8 cellular contexts compared by ENCODE assay signal in the genomic region with DNA sequence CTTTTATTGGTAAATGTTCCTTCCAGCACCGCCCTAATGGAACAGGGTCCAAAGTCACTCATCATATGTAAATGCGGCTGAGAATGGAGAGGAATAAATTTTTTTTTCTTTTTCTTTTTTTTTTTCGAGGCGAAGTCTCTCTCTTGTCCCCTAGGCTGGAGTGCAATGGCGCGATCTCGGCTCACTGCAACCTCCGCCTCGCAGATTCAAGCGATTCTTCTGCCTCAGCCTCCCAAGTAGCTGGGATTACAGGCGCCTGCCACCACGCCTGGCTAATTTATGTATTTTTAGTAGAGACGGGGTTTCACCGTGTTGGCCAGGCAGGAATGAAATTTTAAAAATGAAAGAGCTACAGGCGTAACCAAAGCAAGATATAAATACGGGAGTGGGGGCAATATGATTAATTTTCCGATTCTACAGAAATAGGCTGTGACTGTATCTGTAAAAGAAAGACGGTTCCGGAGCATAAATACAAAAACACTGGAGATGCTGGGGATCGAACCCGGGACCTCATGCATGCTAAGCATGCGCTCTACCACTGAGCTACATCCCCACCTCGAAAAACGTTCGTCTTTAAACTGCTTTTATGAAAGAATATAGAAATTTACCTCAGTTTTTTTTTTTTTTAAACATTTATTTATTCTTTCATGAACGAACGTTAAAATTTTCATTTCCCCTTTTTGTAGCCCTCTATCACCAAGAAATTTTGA.
DNase-seq lines count a peak whose midpoint lies in the region; ATAC-seq, FAIRE-seq and TF ChIP-seq lines count a peak whose summit lies in the region.

No MANE protein-coding gene starts in this region.

- in situ Hi-C loops in GM12878 (cut with MboI) = no loop called here

- H3K9me3 ChIP-seq in GM12878 (replicated peaks; ENCODE audit: control insufficient read depth, insufficient read depth, low read length) = no peaks in the 10 kb centered on the region
- H3K9me3 ChIP-seq in smooth muscle cell (replicated peaks; ENCODE audit: low read depth) = no peaks in the 10 kb centered on the region

- H3K36me3 ChIP-seq in GM12878 (ENCODE audit: control insufficient read depth in 2 of 2, insufficient read depth in 2 of 2, low read length in 1 of 2) = no peaks in the 10 kb centered on the region
- H3K36me3 ChIP-seq in smooth muscle cell (ENCODE audit: low read depth) = no peaks in the 10 kb centered on the region

- no peak overlapping the region; the same call in 1 of the 2 replicates for H3K9ac ChIP-seq in GM12878 (ENCODE audit: control insufficient read depth, insufficient read depth, low read length)
- peak overlapping the region; percentile 31 for H3K9ac ChIP-seq in smooth muscle cell (ENCODE audit: low read depth)

- TF ChIP-seq POLR2A in GM12878 (IDR thresholded peaks at IDR 0.05; ENCODE audit: low read depth, low read length) = no peak

- SMC1A ChIA-PET in GM12878 (lab: Charles Lee; ENCODE audit: uncharacterized antibody, unreplicated experiment) = interaction anchor here (1.9 kb wide), 1 partner anchor 9 kb away, joined by 4 read pairs; no protein-coding TSS in a partner anchor

- RAD21 ChIA-PET in GM12878 (lab: Charles Lee; ENCODE audit: unreplicated experiment) = no interaction called here

- BruUV-seq in GM12878 (replicated peaks; lab: Mats Ljungman, UMichigan) = no TSS peak

- peaks cover 2 to 5% of the 10 kb centered on the region in 2 experiments; a peak in 1 of 4 replicates for H3K27me3 ChIP-seq in GM12878 (replicated peaks in 1 of 2; ENCODE audit: control insufficient read depth in 2 of 2, insufficient read depth in 2 of 2, low read length in 1 of 2)
- H3K27me3 ChIP-seq in smooth muscle cell (ENCODE audit: low read depth) = no peaks in the 10 kb centered on the region

- H4K20me1 ChIP-seq in GM12878 (ENCODE audit: control insufficient read depth, insufficient read depth) (no peaks in the 10 kb centered on the region), smooth muscle cell (ENCODE audit: low read depth) (no peaks in the 10 kb centered on the region)

- H3K27ac ChIP-seq in GM12878 (ENCODE audit: control insufficient read depth, insufficient read depth) (no peak overlapping the region), smooth muscle cell (ENCODE audit: low read depth) (peak overlapping the region; percentile 52)

- peak; percentile 18 for FAIRE-seq in GM12878 (lab: Jason Lieb, UNC)

- CTCF ChIA-PET in GM12878 (lab: Yijun Ruan, JAX) = no interaction called here

- intact Hi-C loops in GM12878 (cut with micrococcal nuclease; ENCODE audit: unreplicated experiment) = loop anchor here (1.0 to 5.0 kb wide), 2 partner anchors 10 to 284 kb away; no protein-coding TSS in a partner anchor

- POLR2A ChIA-PET in GM12878 (lab: Charles Lee) = no interaction called here

- peak; percentile 92 for ATAC-seq in GM12878

- H3K4me2 ChIP-seq in GM12878 (ENCODE audit: control insufficient read depth, insufficient read depth) (peak overlapping the region; percentile 73), smooth muscle cell (peak overlapping the region; percentile 91)

- H2AFZ ChIP-seq in GM12878 (ENCODE audit: control insufficient read depth, low read depth, low read length) = no peak overlapping the region
- peak overlapping the region; percentile 94 for H2AFZ ChIP-seq in smooth muscle cell (ENCODE audit: low read depth)

- H3K4me3 ChIP-seq in GM12878 (peak overlapping the region; percentile 62), iPS-11a (ENCODE audit: low read depth, low read length) (peak overlapping the region; percentile 77), smooth muscle cell (peak overlapping the region; percentile 76)

- peaks cover 7% of the 10 kb centered on the region for H3F3A ChIP-seq in smooth muscle cell (ENCODE audit: low read depth)

- WGBS in GM12878 (ENCODE audit: insufficient coverage, insufficient replicate concordance, low lambda C conversion rate, missing lambda C conversion rate) = under 1% methylated on average over 25 of the region's 27 CpGs
- WGBS in smooth muscle cell (ENCODE audit: low lambda C conversion rate) = 2% methylated on average over 27 of the region's 27 CpGs

- TF ChIP-seq RAD21 in GM12878 (IDR thresholded peaks at IDR 0.05; ENCODE audit: insufficient read depth, low read depth, low read length) = no peak

- DNase-seq in activated effector memory CD4-positive, alpha-beta T cell treated with anti-CD3 and anti-CD28 coated beads, Interleukin-2, amount 50 U/mL, for 16 hours = peak; percentile 78
- no peak for DNase-seq in activated effector memory CD4-positive, alpha-beta T cell treated with Interleukin-2 at 50 U/mL for 16 hours
- DNase-seq in Kasumi-1 (lab: John Stamatoyannopoulos, UW) (peak; percentile 69 to 77), SW480 (ENCODE audit: low spot score) (peak; percentile 64), GM12878 (ENCODE audit: low read depth, low spot score) (peak; percentile 44), smooth muscle cell (lab: John Stamatoyannopoulos, UW; ENCODE audit: unreplicated experiment) (no peak), NCI-H2107 (lab: John Stamatoyannopoulos, UW) (no peak)

- H3K79me2 ChIP-seq in GM12878 (ENCODE audit: control insufficient read depth, insufficient read depth, low read length) (no peaks in the 10 kb centered on the region), smooth muscle cell (ENCODE audit: low read depth) (no peaks in the 10 kb centered on the region)

- no peaks in the 10 kb centered on the region for H3K4me1 ChIP-seq in GM12878 (ENCODE audit: control insufficient read depth, insufficient read depth, low read length)
- peaks cover 9% of the 10 kb centered on the region for H3K4me1 ChIP-seq in smooth muscle cell (ENCODE audit: low read depth)

- TF ChIP-seq EP300 in GM12878 (IDR thresholded peaks at IDR 0.05; ENCODE audit: borderline replicate concordance in 1 of 2, control insufficient read depth in 1 of 2, low read depth in 2 of 2, low read length in 2 of 2) = peak in 1 of 2 experiments; percentile 75; a peak in 1 of 4 replicates

- TF ChIP-seq CTCF in GM12878 (IDR thresholded peaks at IDR 0.05 in 2 of 3, conservative IDR thresholded peaks at IDR 0.05 in 1 of 3; ENCODE audit: control insufficient read depth in 2 of 3, extremely low read depth in 1 of 3, insufficient read depth in 1 of 3, low read depth in 3 of 3, low read length in 3 of 3) = no peak
- TF ChIP-seq CTCF in smooth muscle cell (IDR thresholded peaks at IDR 0.05; ENCODE audit: borderline replicate concordance, insufficient read depth, poor library complexity, severe bottlenecking) = no peak

TF ChIP-seq in GM12878, 131 proteins besides CTCF, POLR2A, EP300 and RAD21 (continues in another document):
- TF ChIP-seq MYB (IDR thresholded peaks at IDR 0.05; ENCODE audit: borderline replicate concordance, low read depth, low read length) = no peak
- TF ChIP-seq RUNX3 (IDR thresholded peaks at IDR 0.05; ENCODE audit: low read length) = peak; percentile 57
- no peak for TF ChIP-seq BCL11A (IDR thresholded peaks at IDR 0.05; ENCODE audit: low read depth, low read length)
- TF ChIP-seq CHD4 (IDR thresholded peaks at IDR 0.05) = no peak
- peak; percentile 64; the same call in 1 of the 2 replicates for TF ChIP-seq GABPA (IDR thresholded peaks at IDR 0.05; ENCODE audit: low read depth)
- peak; percentile 89 for TF ChIP-seq ZSCAN29 (IDR thresholded peaks at IDR 0.05)
- TF ChIP-seq, protein P1, sequence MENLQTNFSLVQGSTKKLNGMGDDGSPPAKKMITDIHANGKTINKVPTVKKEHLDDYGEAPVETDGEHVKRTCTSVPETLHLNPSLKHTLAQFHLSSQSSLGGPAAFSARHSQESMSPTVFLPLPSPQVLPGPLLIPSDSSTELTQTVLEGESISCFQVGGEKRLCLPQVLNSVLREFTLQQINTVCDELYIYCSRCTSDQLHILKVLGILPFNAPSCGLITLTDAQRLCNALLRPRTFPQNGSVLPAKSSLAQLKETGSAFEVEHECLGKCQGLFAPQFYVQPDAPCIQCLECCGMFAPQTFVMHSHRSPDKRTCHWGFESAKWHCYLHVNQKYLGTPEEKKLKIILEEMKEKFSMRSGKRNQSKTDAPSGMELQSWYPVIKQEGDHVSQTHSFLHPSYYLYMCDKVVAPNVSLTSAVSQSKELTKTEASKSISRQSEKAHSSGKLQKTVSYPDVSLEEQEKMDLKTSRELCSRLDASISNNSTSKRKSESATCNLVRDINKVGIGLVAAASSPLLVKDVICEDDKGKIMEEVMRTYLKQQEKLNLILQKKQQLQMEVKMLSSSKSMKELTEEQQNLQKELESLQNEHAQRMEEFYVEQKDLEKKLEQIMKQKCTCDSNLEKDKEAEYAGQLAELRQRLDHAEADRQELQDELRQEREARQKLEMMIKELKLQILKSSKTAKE (IDR thresholded peaks at IDR 0.05; ENCODE audit: low read depth, poor library complexity, severe bottlenecking) = peak; percentile 55
- TF ChIP-seq IKZF2 (IDR thresholded peaks at IDR 0.05) = 0 out of 4 replicates have a peak, but pooled peaks of 1 of the 2 experiments have one; percentile 14
- peak in 1 of 2 experiments; percentile 65; a peak in 1 of 4 replicates for TF ChIP-seq CEBPB (IDR thresholded peaks at IDR 0.05; ENCODE audit: borderline replicate concordance in 1 of 2, low read depth in 2 of 2, low read length in 2 of 2)
- TF ChIP-seq LARP7 (IDR thresholded peaks at IDR 0.05) = no peak
- TF ChIP-seq EZH2 (IDR thresholded peaks at IDR 0.05; ENCODE audit: borderline replicate concordance, control insufficient read depth, low read depth, low read length) = no peak
- TF ChIP-seq BRCA1 (IDR thresholded peaks at IDR 0.05; ENCODE audit: low read depth, low read length) = no peak
- peak; percentile 91 for TF ChIP-seq ZNF384 (IDR thresholded peaks at IDR 0.05; ENCODE audit: borderline replicate concordance, low read depth, low read length)
- TF ChIP-seq SREBF2 (IDR thresholded peaks at IDR 0.05; ENCODE audit: low read length) = peak; percentile 90
- no peak for TF ChIP-seq BHLHE40 (IDR thresholded peaks at IDR 0.05; ENCODE audit: borderline replicate concordance in 1 of 2, low read depth in 2 of 2, low read length in 1 of 2)
- TF ChIP-seq ATF7 (IDR thresholded peaks at IDR 0.05; ENCODE audit: low read depth) = no peak

Comparison
In these comparisons a context has a peak if more than half of its experiments do, and no peak if none do; other contexts are left out.
1. DNase-seq: peak in activated effector memory CD4-positive, alpha-beta T cell treated with anti-CD3 and anti-CD28 coated beads, Interleukin-2, amount 50 U/mL, for 16 hours (single experiment), Kasumi-1 (2 of 2), SW480 (single experiment) and GM12878 (single experiment); none in activated effector memory CD4-positive, alpha-beta T cell treated with Interleukin-2 at 50 U/mL for 16 hours (single experiment), smooth muscle cell (single experiment) and NCI-H2107 (single experiment).
2. Peak in every context shown above with its lines, with median percentiles within 50 percentile points of each other: H3K4me3 ChIP-seq.